28 cellular contexts compared by ENCODE assay signal in genomic region chr1:186086583-186086982, GRCh38.
"Had no signal": no experiment of that assay in that cellular context is flagged by ENCODE, and none has a peak within 500 bp of the region (broad histone marks: within the 10 kb centered on the region; RNA-seq: fewer than 3 reads in every experiment).

No MANE protein-coding gene starts in this region.

- ATAC-seq: effector memory CD8-positive, alpha-beta T cell; esophagus mucosa; foreskin keratinocyte; gastrocnemius medialis; gastroesophageal sphincter; heart left ventricle; heart right ventricle had no signal

- H3K4me1 ChIP-seq: colonic mucosa had no signal

- FAIRE-seq: colon, endometrium, endothelial cell of umbilical vein, frontal cortex had no signal

- H3K27ac ChIP-seq: colonic mucosa, coronary artery, dorsolateral prefrontal cortex, epithelial cell of prostate, esophagus muscularis mucosa, esophagus squamous epithelium, foreskin keratinocyte, gastrocnemius medialis, gastroesophageal sphincter, heart left ventricle, heart right ventricle had no signal

- DNase-seq: colonic mucosa; cortex of kidney; dermis blood vessel endothelial cell; dorsolateral prefrontal cortex; effector CD4-positive, alpha-beta T cell; effector CD8-positive, alpha-beta T cell; effector memory CD4-positive, alpha-beta T cell; effector memory CD8-positive, alpha-beta T cell; endodermal cell; erythroblast; esophagus squamous epithelium; foreskin fibroblast; foreskin keratinocyte; foreskin melanocyte; gastrocnemius medialis; glutamatergic neuron; head of caudate nucleus; heart left ventricle; heart right ventricle had no signal

- H3K4me3 ChIP-seq: colonic mucosa, coronary artery, dorsolateral prefrontal cortex, esophagus muscularis mucosa, esophagus squamous epithelium, gastrocnemius medialis, gastroesophageal sphincter, heart left ventricle, heart right ventricle had no signal

- H3K27me3 ChIP-seq: colonic mucosa, esophagus muscularis mucosa, esophagus squamous epithelium, foreskin keratinocyte, gastrocnemius medialis, gastroesophageal sphincter, heart left ventricle, heart right ventricle had no signal

- H3K9me3 ChIP-seq: colonic mucosa, esophagus muscularis mucosa, esophagus squamous epithelium, gastrocnemius medialis, gastroesophageal sphincter, heart left ventricle, heart right ventricle had no signal

- H3K36me3 ChIP-seq: colonic mucosa, esophagus squamous epithelium, gastrocnemius medialis had no signal
